Comparison of ENCODE assay signal across 21 cellular contexts in the genomic region with DNA sequence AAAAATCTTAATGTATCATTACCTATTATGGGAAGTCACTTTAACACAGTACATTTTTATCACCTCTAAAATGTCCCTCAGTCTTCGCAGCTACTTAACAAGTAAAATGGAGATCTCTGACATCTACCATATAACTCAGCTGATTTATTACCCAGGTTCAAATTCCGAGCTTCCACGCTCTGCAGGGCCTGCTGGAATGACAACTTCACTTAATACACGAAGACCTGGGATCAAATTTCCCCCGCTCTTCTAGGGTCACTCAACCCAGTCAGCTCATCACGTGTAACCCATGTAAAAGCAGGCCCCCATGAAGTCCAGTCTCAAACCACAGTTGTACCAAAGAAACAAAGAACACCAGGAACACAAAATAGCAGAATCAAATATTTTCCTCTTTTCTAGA. TPM values are rescaled to one million over a fixed set of nuclear protein-coding genes. Genes with fewer than 3 reads are reported as not detected.
"Had no signal": no experiment of that assay in that cellular context is flagged by ENCODE, and none has a peak within 500 bp of the region (broad histone marks: within the 10 kb centered on the region; RNA-seq: fewer than 3 reads in every experiment).

No MANE protein-coding gene starts in this region.

- H3K4me1 Mint-ChIP-seq: natural killer cell, neural progenitor cell had no signal

- H3K36me3 ChIP-seq: esophagus muscularis mucosa, gastrocnemius medialis, heart right ventricle, neural progenitor cell, ovary, upper lobe of left lung, uterus had no signal

- DNase-seq: dorsolateral prefrontal cortex; effector memory CD4-positive, alpha-beta T cell; gastrocnemius medialis; heart right ventricle; hypothalamus; kidney glomerular epithelial cell; mammary epithelial cell; natural killer cell; nucleus accumbens; ovary; right cardiac atrium; stimulated activated CD4-positive, alpha-beta T cell treated with anti-CD3 and anti-CD28 coated beads, Interleukin-2, amount 100 ng/mL, for 48 hours; stimulated activated naive CD4-positive, alpha-beta T cell treated with Interleukin-2 at 50 U/mL for 16 hours; upper lobe of left lung; uterus had no signal

- H3K9me3 Mint-ChIP-seq: natural killer cell had no signal

- H3K36me3 Mint-ChIP-seq: natural killer cell, neural progenitor cell had no signal

- H3K4me3 ChIP-seq: coronary artery, dorsolateral prefrontal cortex, esophagus muscularis mucosa, gastrocnemius medialis, heart right ventricle, neural progenitor cell, ovary, smooth muscle cell, upper lobe of left lung, uterus had no signal

- H3K9me3 ChIP-seq: gastrocnemius medialis, ovary, uterus had no signal

- ATAC-seq: gastrocnemius medialis, heart right ventricle, left lobe of liver, natural killer cell, right cardiac atrium had no signal

- H3K4me3 Mint-ChIP-seq: natural killer cell, neural progenitor cell had no signal

- H3K27ac Mint-ChIP-seq: natural killer cell, neural progenitor cell had no signal

- H3K27ac ChIP-seq: coronary artery, dorsolateral prefrontal cortex, epithelial cell of prostate, esophagus muscularis mucosa, gastrocnemius medialis, heart right ventricle, neural progenitor cell, ovary, upper lobe of left lung, uterus had no signal

- H3K27me3 ChIP-seq: dorsolateral prefrontal cortex, esophagus muscularis mucosa, gastrocnemius medialis, heart right ventricle, neural progenitor cell, ovary, upper lobe of left lung, uterus had no signal

- H3K4me1 ChIP-seq: esophagus muscularis mucosa, gastrocnemius medialis, heart right ventricle, neural progenitor cell, upper lobe of left lung, uterus had no signal

RNA-seq across cellular contexts. Expression of a gene that starts 44.2 kb away (rescaled TPM):
- total RNA-seq: left lobe of liver had no signal
